8 cellular contexts compared by ENCODE assay signal in the genomic region with DNA sequence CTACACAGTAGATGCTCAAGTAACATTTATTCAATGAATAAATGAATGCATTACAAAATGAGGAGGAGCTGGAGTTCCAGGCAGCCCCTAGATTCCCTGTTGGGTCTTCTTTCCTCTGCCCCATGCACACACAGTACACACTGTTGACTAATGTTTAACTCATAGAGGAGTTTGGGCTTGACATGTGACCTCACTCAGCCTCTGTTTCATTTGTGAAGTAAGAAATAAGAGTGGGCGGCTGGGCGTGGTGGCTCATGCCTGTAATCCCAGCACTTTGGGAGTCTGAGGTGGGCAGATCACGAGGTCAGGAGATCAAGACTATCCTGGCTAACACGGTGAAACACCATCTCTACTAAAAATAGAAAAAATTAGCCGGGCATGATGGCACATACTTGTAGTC. TPM values are rescaled to one million over a fixed set of nuclear protein-coding genes. Genes with fewer than 3 reads are reported as not detected.
DNase-seq lines count a peak whose midpoint lies in the region; ATAC-seq, FAIRE-seq and TF ChIP-seq lines count a peak whose summit lies in the region.
"Not testable (repeated sequence)": the region's sequence is repeated elsewhere in the genome, so short reads cannot be mapped to it uniquely, and the experiment has no call there.
"Had no signal": no experiment of that assay in that cellular context is flagged by ENCODE, and none has a peak within 500 bp of the region (broad histone marks: within the 10 kb centered on the region; RNA-seq: fewer than 3 reads in every experiment).

No MANE protein-coding gene starts in this region.

- not testable (repeated sequence) for H3K36me3 Mint-ChIP-seq in activated CD8-positive, alpha-beta T cell treated with anti-CD3 and anti-CD28 coated beads for 36 hours (ENCODE audit: low read depth)

- H3K9ac ChIP-seq in HepG2 (ENCODE audit: insufficient read depth, low read depth, low read length): peak overlapping the region; percentile 40; the same call in 1 of the 2 replicates

- H2AFZ ChIP-seq in HepG2 (ENCODE audit: low read length): not testable (repeated sequence)

- BruUV-seq in HepG2 (replicated peaks; lab: Mats Ljungman, UMichigan): not testable (repeated sequence)

- not testable (repeated sequence) for H3K9me3 ChIP-seq in HepG2 (ENCODE audit: low read length); transverse colon

- CTCF ChIA-PET in activated CD8-positive, alpha-beta T cell treated with anti-CD3 and anti-CD28 coated beads for 36 hours (lab: Charles Lee): interaction anchor here (0.8 to 2.7 kb wide), 5 partner anchors 10 to 57 kb away, joined by 3 to 10 read pairs (median 4); no protein-coding TSS in a partner anchor
- CTCF ChIA-PET in HepG2 (lab: Yijun Ruan, JAX; ENCODE audit: low intra/inter-chr PET ratio, low total read pairs): interaction anchor here (1.0 kb wide), 1 partner anchor 10 kb away, joined by 3 read pairs; no protein-coding TSS in a partner anchor

- not testable (repeated sequence) for H3K27me3 Mint-ChIP-seq in activated CD8-positive, alpha-beta T cell treated with anti-CD3 and anti-CD28 coated beads for 36 hours

- in situ Hi-C loops in HepG2 (cut with HindIII; ENCODE audit: extremely low pct_ligation_motif_present, low pct_unique_long_range_greater_than_20kb): not testable (repeated sequence)
- in situ Hi-C loops in transverse colon (cut with MboI; ENCODE audit: low pct_ligation_motif_present in 1 of 4, low pct_unique_long_range_greater_than_20kb in 1 of 4, low sequenced_read_pairs in 3 of 4): loop anchor here in 3 of 4 donors (25.0 kb wide), 1 partner anchor 243 kb away; the partner anchor contains the start of genes PARP16 (in 3 of the 3) and RNU5A-1 (in 3 of the 3)

- H3K4me3 ChIP-seq in HepG2 (replicated peaks in 1 of 3; ENCODE audit: insufficient read depth in 1 of 3, low read depth in 2 of 3, low read length in 3 of 3): peak overlapping the region in 2 of 3 experiments; percentile 18 to 32; a peak in 3 of 6 replicates
- not testable (repeated sequence) for H3K4me3 ChIP-seq in transverse colon

- H3K4me1 ChIP-seq in HepG2 (ENCODE audit: insufficient read depth, low read length) (peaks cover 90% of the 10 kb centered on the region), transverse colon (peaks cover 7 to 44% (median 37%) of the 10 kb centered on the region in 4 donors)

- H4K20me1 ChIP-seq in HepG2 (ENCODE audit: insufficient read depth, low read length): not testable (repeated sequence)

- not testable (repeated sequence) for TF ChIP-seq CTCF in activated CD8-positive, alpha-beta T cell treated with anti-CD3 and anti-CD28 coated beads for 36 hours (IDR thresholded peaks at IDR 0.05); HepG2 (CRISPR knock-in tag; IDR thresholded peaks at IDR 0.05); transverse colon (IDR thresholded peaks at IDR 0.05)

- intact Hi-C loops in activated CD8-positive, alpha-beta T cell treated with anti-CD3 and anti-CD28 coated beads for 36 hours (cut with micrococcal nuclease); HepG2 (cut with micrococcal nuclease; ENCODE audit: unreplicated experiment); transverse colon (cut with DNase I; ENCODE audit: low total_unique reads): not testable (repeated sequence)

- H3K4me3 Mint-ChIP-seq in activated CD8-positive, alpha-beta T cell treated with anti-CD3 and anti-CD28 coated beads for 36 hours: not testable (repeated sequence)

- not testable (repeated sequence) for TF ChIP-seq POLR2A in HepG2 (IDR thresholded peaks at IDR 0.05; ENCODE audit: insufficient read depth in 1 of 2, low read depth in 2 of 2, low read length in 2 of 2); transverse colon (IDR thresholded peaks at IDR 0.05)

- TF ChIP-seq EP300 in HepG2 (IDR thresholded peaks at IDR 0.05; ENCODE audit: low read depth in 2 of 2, low read length in 2 of 2); HepG2 (CRISPR knock-in tag; IDR thresholded peaks at IDR 0.05; ENCODE audit: borderline replicate concordance); transverse colon (IDR thresholded peaks at IDR 0.05; ENCODE audit: low read depth): not testable (repeated sequence)

- H3K36me3 ChIP-seq in HepG2 (replicated peaks in 1 of 2; ENCODE audit: control insufficient read depth in 1 of 2, insufficient read depth in 2 of 2, low read length in 2 of 2); transverse colon: not testable (repeated sequence)

- 2% methylated on average over 5 of the region's 5 CpGs for WGBS in HepG2 (ENCODE audit: low lambda C conversion rate)
- WGBS in transverse colon (ENCODE audit: low coverage in 1 of 2), 2 donors: 31% methylated on average over 5 of the region's 5 CpGs; no CpG with 5 or more reads in 1 of the 2 donors

- FAIRE-seq in GM18507 (lab: Jason Lieb, UNC) (peak; percentile 80), HepG2 (lab: Jason Lieb, UNC) (peak; percentile 57)

- not testable (repeated sequence) for TF ChIP-seq RAD21 in HepG2 (CRISPR knock-in tag; IDR thresholded peaks at IDR 0.05)

- not testable (repeated sequence) for H3K79me2 ChIP-seq in HepG2 (ENCODE audit: insufficient read depth, low read length)

- H3K27ac Mint-ChIP-seq in activated CD8-positive, alpha-beta T cell treated with anti-CD3 and anti-CD28 coated beads for 36 hours: not testable (repeated sequence)

- H3K4me2 ChIP-seq in HepG2 (ENCODE audit: low read depth, low read length): peak overlapping the region; percentile 75

- not testable (repeated sequence) for H3K4me1 Mint-ChIP-seq in activated CD8-positive, alpha-beta T cell treated with anti-CD3 and anti-CD28 coated beads for 36 hours (ENCODE audit: low read depth)

- DNase-seq in GM18507 (ENCODE audit: extremely low spot score, insufficient read length, low read depth): not testable (repeated sequence)
- DNase-seq in HPDE6-E6E7 (ENCODE audit: extremely low spot score) (peak; percentile 36), HepG2 (ENCODE audit: low spot score) (peak; percentile 95), transverse colon (peak; percentile 40)
- peak; percentile 32 for DNase-seq in activated CD8-positive, alpha-beta T cell treated with anti-CD3 and anti-CD28 coated beads for 36 hours

- POLR2A ChIA-PET in activated CD8-positive, alpha-beta T cell treated with anti-CD3 and anti-CD28 coated beads for 36 hours (lab: Charles Lee): interaction anchor here (0.6 to 1.3 kb wide), 2 partner anchors 87 to 90 kb away, joined by 3 read pairs; no protein-coding TSS in a partner anchor
- POLR2A ChIA-PET in HepG2 (lab: Yijun Ruan, JAX): interaction anchor here (0.6 to 2.1 kb wide), 10 partner anchors 10 to 334 kb away, joined by 3 to 8 read pairs (median 5); partner anchors contain the start of genes CLPX, PARP16, PDCD7 and RNU5B-1

- ATAC-seq in activated CD8-positive, alpha-beta T cell treated with anti-CD3 and anti-CD28 coated beads for 36 hours: peak; percentile 51
- peak; percentile 73 for ATAC-seq in esophagus mucosa
- peak; percentile 84 for ATAC-seq in HepG2

- not testable (repeated sequence) for H3K9me3 Mint-ChIP-seq in activated CD8-positive, alpha-beta T cell treated with anti-CD3 and anti-CD28 coated beads for 36 hours

- H3K27me3 ChIP-seq in HepG2 (ENCODE audit: control insufficient read depth in 1 of 2, insufficient read depth in 2 of 2, low read length in 2 of 2); transverse colon: not testable (repeated sequence)

- H3K27ac ChIP-seq in HepG2 (ENCODE audit: extremely low read length, insufficient read depth, low read length) (peak overlapping the region; percentile 89), transverse colon (peak overlapping the region; percentile 83 to 86 (median 84))

RNA-seq across cellular contexts. Expression of gene SLC51B, which starts 1.0 kb away (rescaled TPM):
- not detected for total RNA-seq in activated CD8-positive, alpha-beta T cell treated with anti-CD3 and anti-CD28 coated beads for 36 hours
- total RNA-seq in esophagus mucosa: not detected
- 14.4 and 17.1 TPM in 2 replicates for total RNA-seq in HepG2 (2016; rRNA removed; fragmentation: Illumina TruSeq; extraction: Trizol)
- 5.3 and 6.1 TPM in 2 replicates for total RNA-seq in HepG2 (2016; cell fraction: cytosol; rRNA removed; fragmentation: Illumina TruSeq; extraction: Trizol; ENCODE audit: low read depth)
- 13.5 and 17.5 TPM in 2 replicates for total RNA-seq in HepG2 (2016; cell fraction: insoluble cytoplasmic fraction; rRNA removed; fragmentation: Illumina TruSeq; extraction: Trizol)
- total RNA-seq in HepG2 (2016; cell fraction: membrane; rRNA removed; fragmentation: Illumina TruSeq; extraction: Trizol): 7.0 and 7.8 TPM in 2 replicates
- total RNA-seq in HepG2 (2016; cell fraction: nucleus; rRNA removed; fragmentation: Illumina TruSeq; extraction: Trizol): 8.3 and 9.5 TPM in 2 replicates
- polyA plus RNA-seq in HepG2 (2011; rRNA removed): 12.0 and 14.9 TPM in 2 replicates
- 13.2 and 15.4 TPM in 2 replicates for polyA plus RNA-seq in HepG2 (2011; cell fraction: cytosol; rRNA removed)
- polyA plus RNA-seq in HepG2 (2011; cell fraction: nucleus; rRNA removed): 3.4 and 3.5 TPM in 2 replicates
- 4.6 and 5.6 TPM in 2 replicates for polyA plus RNA-seq in HepG2 (2012)
- 5.3 and 7.1 TPM in 2 replicates for polyA plus RNA-seq in HepG2 (2016; cell fraction: cytosol; fragmentation: Illumina TruSeq; extraction: Trizol; ENCODE audit: low read depth)
- polyA plus RNA-seq in HepG2 (2016; cell fraction: insoluble cytoplasmic fraction; fragmentation: Illumina TruSeq; extraction: Trizol; ENCODE audit: low read depth): 13.1 and 13.8 TPM in 2 replicates
- polyA plus RNA-seq in HepG2 (2016; cell fraction: membrane; fragmentation: Illumina TruSeq; extraction: Trizol; ENCODE audit: low read depth): 5.5 and 6.5 TPM in 2 replicates
- 15.7 and 19.3 TPM in 2 replicates for polyA plus RNA-seq in HepG2 (2016; cell fraction: nucleus; fragmentation: Illumina TruSeq; extraction: Trizol; ENCODE audit: insufficient read depth, low read depth)
- polyA minus RNA-seq in HepG2 (2011; rRNA and poly(A)+ RNA removed; ENCODE audit: low replicate concordance): 5.1 TPM in 1 of 2 replicates, not detected in the other
- 3.9 TPM in 2 replicates for polyA minus RNA-seq in HepG2 (2011; cell fraction: cytosol; rRNA and poly(A)+ RNA removed)
- 2.7 and 2.9 TPM in 2 replicates for polyA minus RNA-seq in HepG2 (2011; cell fraction: nucleus; rRNA and poly(A)+ RNA removed)
- total RNA-seq in transverse colon: 100 to 1,000 TPM in 2 of 4 donors, 10 to 100 TPM in 1, 1 to 10 TPM in 1; 3.4 to 150 (median 121) TPM
- total RNA-seq: CD4-positive, CD25-positive, alpha-beta regulatory T cell; subcutaneous adipose tissue had no signal
- polyA plus RNA-seq: CD4-positive, CD25-positive, alpha-beta regulatory T cell had no signal

RNA-seq across cellular contexts. Expression of gene MTFMT, which starts 14.8 kb away (rescaled TPM):
- total RNA-seq in activated CD8-positive, alpha-beta T cell treated with anti-CD3 and anti-CD28 coated beads for 36 hours: 10 to 100 TPM; 19.7 to 21.0 TPM
- total RNA-seq in esophagus mucosa: 9.8 TPM
- 23.2 and 27.9 TPM in 2 replicates for total RNA-seq in HepG2 (2016; rRNA removed; fragmentation: Illumina TruSeq; extraction: Trizol)
- 10.4 and 12.6 TPM in 2 replicates for total RNA-seq in HepG2 (2016; cell fraction: cytosol; rRNA removed; fragmentation: Illumina TruSeq; extraction: Trizol; ENCODE audit: low read depth)
- total RNA-seq in HepG2 (2016; cell fraction: insoluble cytoplasmic fraction; rRNA removed; fragmentation: Illumina TruSeq; extraction: Trizol): 22.7 and 29.9 TPM in 2 replicates
- 18.1 and 19.5 TPM in 2 replicates for total RNA-seq in HepG2 (2016; cell fraction: membrane; rRNA removed; fragmentation: Illumina TruSeq; extraction: Trizol)
- total RNA-seq in HepG2 (2016; cell fraction: nucleus; rRNA removed; fragmentation: Illumina TruSeq; extraction: Trizol): 13.3 and 17.4 TPM in 2 replicates
- polyA plus RNA-seq in HepG2 (2011; rRNA removed): 8.9 and 9.9 TPM in 2 replicates
- polyA plus RNA-seq in HepG2 (2011; cell fraction: cytosol; rRNA removed): 7.3 and 11.2 TPM in 2 replicates
- 4.0 and 5.2 TPM in 2 replicates for polyA plus RNA-seq in HepG2 (2011; cell fraction: nucleus; rRNA removed)
- 6.6 and 14.4 TPM in 2 replicates for polyA plus RNA-seq in HepG2 (2012)
- polyA plus RNA-seq in HepG2 (2016; cell fraction: cytosol; fragmentation: Illumina TruSeq; extraction: Trizol; ENCODE audit: low read depth): 7.3 and 9.3 TPM in 2 replicates
- polyA plus RNA-seq in HepG2 (2016; cell fraction: insoluble cytoplasmic fraction; fragmentation: Illumina TruSeq; extraction: Trizol; ENCODE audit: low read depth): 22.1 and 23.9 TPM in 2 replicates
- polyA plus RNA-seq in HepG2 (2016; cell fraction: membrane; fragmentation: Illumina TruSeq; extraction: Trizol; ENCODE audit: low read depth): 13.3 and 13.6 TPM in 2 replicates
- 17.3 and 20.2 TPM in 2 replicates for polyA plus RNA-seq in HepG2 (2016; cell fraction: nucleus; fragmentation: Illumina TruSeq; extraction: Trizol; ENCODE audit: insufficient read depth, low read depth)
- 3.2 and 7.6 TPM in 2 replicates for polyA minus RNA-seq in HepG2 (2011; rRNA and poly(A)+ RNA removed; ENCODE audit: low replicate concordance)
- 6.6 and 9.0 TPM in 2 replicates for polyA minus RNA-seq in HepG2 (2011; cell fraction: cytosol; rRNA and poly(A)+ RNA removed)
- polyA minus RNA-seq in HepG2 (2011; cell fraction: nucleus; rRNA and poly(A)+ RNA removed): 10.2 and 16.7 TPM in 2 replicates
- 10 to 100 TPM in 3 of 4 donors, 1 to 10 TPM in 1; 9.8 to 40.5 (median 31.0) TPM for total RNA-seq in transverse colon

RNA-seq across cellular contexts. Expression of gene RASL12, which starts 23.6 kb away (rescaled TPM):
- not detected for total RNA-seq in activated CD8-positive, alpha-beta T cell treated with anti-CD3 and anti-CD28 coated beads for 36 hours
- 1.5 TPM for total RNA-seq in esophagus mucosa
- total RNA-seq in HepG2 (2016; rRNA removed; fragmentation: Illumina TruSeq; extraction: Trizol): 0.39 and 0.55 TPM in 2 replicates
- 0.20 and 0.26 TPM in 2 replicates for total RNA-seq in HepG2 (2016; cell fraction: cytosol; rRNA removed; fragmentation: Illumina TruSeq; extraction: Trizol; ENCODE audit: low read depth)
- 0.34 and 0.45 TPM in 2 replicates for total RNA-seq in HepG2 (2016; cell fraction: insoluble cytoplasmic fraction; rRNA removed; fragmentation: Illumina TruSeq; extraction: Trizol)
- total RNA-seq in HepG2 (2016; cell fraction: membrane; rRNA removed; fragmentation: Illumina TruSeq; extraction: Trizol): 0.37 and 0.45 TPM in 2 replicates
- total RNA-seq in HepG2 (2016; cell fraction: nucleus; rRNA removed; fragmentation: Illumina TruSeq; extraction: Trizol): 0.66 and 0.68 TPM in 2 replicates
- 0.10 and 0.16 TPM in 2 replicates for polyA plus RNA-seq in HepG2 (2011; rRNA removed)
- polyA plus RNA-seq in HepG2 (2011; cell fraction: cytosol; rRNA removed): 0.13 TPM in 2 replicates
- polyA plus RNA-seq in HepG2 (2011; cell fraction: nucleus; rRNA removed): 0.26 and 0.32 TPM in 2 replicates
- polyA plus RNA-seq in HepG2 (2012): 0.07 TPM in 1 of 2 replicates, not detected in the other
- polyA plus RNA-seq in HepG2 (2016; cell fraction: cytosol; fragmentation: Illumina TruSeq; extraction: Trizol; ENCODE audit: low read depth): 0.08 and 0.10 TPM in 2 replicates
- polyA plus RNA-seq in HepG2 (2016; cell fraction: insoluble cytoplasmic fraction; fragmentation: Illumina TruSeq; extraction: Trizol; ENCODE audit: low read depth): 0.35 TPM in 2 replicates
- 0.27 and 0.41 TPM in 2 replicates for polyA plus RNA-seq in HepG2 (2016; cell fraction: membrane; fragmentation: Illumina TruSeq; extraction: Trizol; ENCODE audit: low read depth)
- polyA plus RNA-seq in HepG2 (2016; cell fraction: nucleus; fragmentation: Illumina TruSeq; extraction: Trizol; ENCODE audit: insufficient read depth, low read depth): 1.1 and 1.4 TPM in 2 replicates
- 0.78 TPM in 1 of 2 replicates, not detected in the other for polyA minus RNA-seq in HepG2 (2011; rRNA and poly(A)+ RNA removed; ENCODE audit: low replicate concordance)
- not detected in 2 replicates for polyA minus RNA-seq in HepG2 (2011; cell fraction: cytosol; rRNA and poly(A)+ RNA removed)
- polyA minus RNA-seq in HepG2 (2011; cell fraction: nucleus; rRNA and poly(A)+ RNA removed): 0.25 and 0.52 TPM in 2 replicates
- total RNA-seq in transverse colon: 10 to 100 TPM; 13.9 to 46.8 (median 16.4) TPM
- total RNA-seq: CD4-positive, CD25-positive, alpha-beta regulatory T cell had no signal
- polyA plus RNA-seq: CD4-positive, CD25-positive, alpha-beta regulatory T cell had no signal

RNA-seq across cellular contexts. Expression of gene KBTBD13, which starts 32.3 kb away (rescaled TPM):
- total RNA-seq in activated CD8-positive, alpha-beta T cell treated with anti-CD3 and anti-CD28 coated beads for 36 hours: not detected
- not detected for total RNA-seq in esophagus mucosa
- not detected in 2 replicates for total RNA-seq in HepG2 (2016; rRNA removed; fragmentation: Illumina TruSeq; extraction: Trizol)
- not detected in 2 replicates for total RNA-seq in HepG2 (2016; cell fraction: cytosol; rRNA removed; fragmentation: Illumina TruSeq; extraction: Trizol; ENCODE audit: low read depth)
- total RNA-seq in HepG2 (2016; cell fraction: insoluble cytoplasmic fraction; rRNA removed; fragmentation: Illumina TruSeq; extraction: Trizol): 0.02 TPM in 1 of 2 replicates, not detected in the other
- total RNA-seq in HepG2 (2016; cell fraction: membrane; rRNA removed; fragmentation: Illumina TruSeq; extraction: Trizol): 0.07 TPM in 1 of 2 replicates, not detected in the other
- total RNA-seq in HepG2 (2016; cell fraction: nucleus; rRNA removed; fragmentation: Illumina TruSeq; extraction: Trizol): not detected in 2 replicates
- polyA plus RNA-seq in HepG2 (2011; rRNA removed): not detected in 2 replicates
- not detected in 2 replicates for polyA plus RNA-seq in HepG2 (2011; cell fraction: cytosol; rRNA removed)
- not detected in 2 replicates for polyA plus RNA-seq in HepG2 (2011; cell fraction: nucleus; rRNA removed)
- not detected in 2 replicates for polyA plus RNA-seq in HepG2 (2012)
- not detected in 2 replicates for polyA plus RNA-seq in HepG2 (2016; cell fraction: cytosol; fragmentation: Illumina TruSeq; extraction: Trizol; ENCODE audit: low read depth)
- polyA plus RNA-seq in HepG2 (2016; cell fraction: insoluble cytoplasmic fraction; fragmentation: Illumina TruSeq; extraction: Trizol; ENCODE audit: low read depth): not detected in 2 replicates
- polyA plus RNA-seq in HepG2 (2016; cell fraction: membrane; fragmentation: Illumina TruSeq; extraction: Trizol; ENCODE audit: low read depth): not detected in 2 replicates
- polyA plus RNA-seq in HepG2 (2016; cell fraction: nucleus; fragmentation: Illumina TruSeq; extraction: Trizol; ENCODE audit: insufficient read depth, low read depth): not detected in 2 replicates
- polyA minus RNA-seq in HepG2 (2011; rRNA and poly(A)+ RNA removed; ENCODE audit: low replicate concordance): 0.08 and 0.21 TPM in 2 replicates
- not detected in 2 replicates for polyA minus RNA-seq in HepG2 (2011; cell fraction: cytosol; rRNA and poly(A)+ RNA removed)
- not detected in 2 replicates for polyA minus RNA-seq in HepG2 (2011; cell fraction: nucleus; rRNA and poly(A)+ RNA removed)
- not detected for total RNA-seq in transverse colon
- total RNA-seq: CD4-positive, CD25-positive, alpha-beta regulatory T cell; subcutaneous adipose tissue had no signal
- polyA plus RNA-seq: CD4-positive, CD25-positive, alpha-beta regulatory T cell had no signal

RNA-seq across cellular contexts. Expression of gene SPG21, which starts 54.5 kb away (rescaled TPM):
- 10 to 100 TPM; 72.3 to 73.0 TPM for total RNA-seq in activated CD8-positive, alpha-beta T cell treated with anti-CD3 and anti-CD28 coated beads for 36 hours
- total RNA-seq in esophagus mucosa (48.7 TPM), HepG2 (2016; rRNA removed; fragmentation: Illumina TruSeq; extraction: Trizol) (42.4 and 53.0 TPM in 2 replicates), transverse colon (10 to 100 TPM; 27.7 to 67.2 (median 53.0) TPM)
- 56.6 and 57.5 TPM in 2 replicates for total RNA-seq in HepG2 (2016; cell fraction: cytosol; rRNA removed; fragmentation: Illumina TruSeq; extraction: Trizol; ENCODE audit: low read depth)
- 43.5 and 50.8 TPM in 2 replicates for total RNA-seq in HepG2 (2016; cell fraction: insoluble cytoplasmic fraction; rRNA removed; fragmentation: Illumina TruSeq; extraction: Trizol)
- 111 and 115 TPM in 2 replicates for total RNA-seq in HepG2 (2016; cell fraction: membrane; rRNA removed; fragmentation: Illumina TruSeq; extraction: Trizol)
- total RNA-seq in HepG2 (2016; cell fraction: nucleus; rRNA removed; fragmentation: Illumina TruSeq; extraction: Trizol): 31.3 and 35.8 TPM in 2 replicates
- polyA plus RNA-seq in HepG2 (2011; rRNA removed): 29.1 and 36.7 TPM in 2 replicates
- 41.8 and 47.6 TPM in 2 replicates for polyA plus RNA-seq in HepG2 (2011; cell fraction: cytosol; rRNA removed)
- polyA plus RNA-seq in HepG2 (2011; cell fraction: nucleus; rRNA removed): 13.3 and 18.4 TPM in 2 replicates
- 33.1 and 45.9 TPM in 2 replicates for polyA plus RNA-seq in HepG2 (2012)
- polyA plus RNA-seq in HepG2 (2016; cell fraction: cytosol; fragmentation: Illumina TruSeq; extraction: Trizol; ENCODE audit: low read depth): 99.2 and 108 TPM in 2 replicates
- 81.6 and 86.6 TPM in 2 replicates for polyA plus RNA-seq in HepG2 (2016; cell fraction: insoluble cytoplasmic fraction; fragmentation: Illumina TruSeq; extraction: Trizol; ENCODE audit: low read depth)
- 164 and 173 TPM in 2 replicates for polyA plus RNA-seq in HepG2 (2016; cell fraction: membrane; fragmentation: Illumina TruSeq; extraction: Trizol; ENCODE audit: low read depth)
- polyA plus RNA-seq in HepG2 (2016; cell fraction: nucleus; fragmentation: Illumina TruSeq; extraction: Trizol; ENCODE audit: insufficient read depth, low read depth): 60.9 and 72.5 TPM in 2 replicates
- 29.3 and 66.6 TPM in 2 replicates for polyA minus RNA-seq in HepG2 (2011; rRNA and poly(A)+ RNA removed; ENCODE audit: low replicate concordance)
- 21.4 and 25.0 TPM in 2 replicates for polyA minus RNA-seq in HepG2 (2011; cell fraction: cytosol; rRNA and poly(A)+ RNA removed)
- 20.6 and 27.8 TPM in 2 replicates for polyA minus RNA-seq in HepG2 (2011; cell fraction: nucleus; rRNA and poly(A)+ RNA removed)
